Comparison of ENCODE assay signal across 15 cellular contexts in genomic region chr7:34486371-34486770, GRCh38.
"Had no signal": no experiment of that assay in that cellular context is flagged by ENCODE, and none has a peak within 500 bp of the region (broad histone marks: within the 10 kb centered on the region; RNA-seq: fewer than 3 reads in every experiment).

No MANE protein-coding gene starts in this region.

- H3K4me1 ChIP-seq: adrenal gland, left lung, parathyroid adenoma, thyroid gland had no signal

- H3K4me3 ChIP-seq: adrenal gland, left lung, neural progenitor cell, thyroid gland had no signal

- H3K27me3 ChIP-seq: adrenal gland, brain microvascular endothelial cell, left lung, neural progenitor cell, thyroid gland had no signal

- H3K36me3 ChIP-seq: adrenal gland, brain microvascular endothelial cell, left lung, neural progenitor cell, thyroid gland had no signal

- H3K27ac ChIP-seq: adrenal gland, brain microvascular endothelial cell, left lung, neural progenitor cell, parathyroid adenoma, thyroid gland had no signal

- H3K9me3 ChIP-seq: adrenal gland, thyroid gland had no signal

- DNase-seq: activated CD4-positive, alpha-beta T cell treated with anti-CD3 and anti-CD28 coated beads, Interleukin-2, amount 50 U/mL, for 1 hour; activated naive CD4-positive, alpha-beta T cell treated with anti-CD3 and anti-CD28 coated beads, Interleukin-2, amount 10 ng/mL, durations not matched to agents 7 days and 5 days; activated T-cell treated with anti-CD3 and anti-CD28 coated beads for 4 hours; adrenal gland; brain microvascular endothelial cell; endodermal cell; left lung; mesendoderm; right cardiac atrium; small intestine; T-helper 17 cell; thyroid gland had no signal

- ATAC-seq: activated T-helper 17 cell treated with anti-CD3 and anti-CD28 coated beads, Interleukin-2, amount 50 U/mL, for 72 hours; left lung; right cardiac atrium; T-helper 17 cell had no signal
